Comparison of ENCODE assay signal across 24 cellular contexts in the genomic region with DNA sequence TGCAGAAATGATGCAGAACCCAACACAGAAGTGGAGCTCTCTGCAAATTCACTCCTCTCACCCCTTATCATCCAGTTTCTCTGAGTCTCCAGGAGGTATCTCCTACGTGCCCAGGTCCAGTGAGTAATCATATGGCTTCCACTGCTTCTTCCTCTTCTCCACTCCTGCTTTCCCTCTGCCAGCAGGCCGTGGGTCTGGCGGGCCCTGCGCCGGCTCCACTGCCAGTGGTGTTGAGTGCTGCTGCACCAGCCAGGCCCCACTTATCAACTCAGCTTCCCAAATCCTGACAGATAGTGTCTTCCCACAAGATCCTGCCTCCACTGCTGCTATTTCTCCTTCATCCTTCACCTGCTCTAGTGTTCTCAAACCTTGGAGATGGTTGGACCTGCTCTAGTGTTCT.
"Had no signal": no experiment of that assay in that cellular context is flagged by ENCODE, and none has a peak within 500 bp of the region (broad histone marks: within the 10 kb centered on the region; RNA-seq: fewer than 3 reads in every experiment).

No MANE protein-coding gene starts in this region.

- H3K36me3 ChIP-seq: colonic mucosa, esophagus squamous epithelium, gastrocnemius medialis, heart right ventricle, left lung, lower lobe of right lung had no signal

- H3K9me3 ChIP-seq: colonic mucosa, esophagus squamous epithelium, gastrocnemius medialis, heart right ventricle, left lung, lower lobe of right lung, mucosa of descending colon had no signal

- H3K4me1 ChIP-seq: colonic mucosa had no signal

- FAIRE-seq: endometrium, islet of Langerhans, keratinocyte had no signal

- ATAC-seq: effector memory CD8-positive, alpha-beta T cell; esophagus mucosa; gastrocnemius medialis; heart right ventricle; left cardiac atrium; left lung; left ventricle myocardium superior; lower lobe of right lung; mucosa of descending colon had no signal

- DNase-seq: colonic mucosa; cortex of kidney; effector CD8-positive, alpha-beta T cell; effector memory CD8-positive, alpha-beta T cell; endodermal cell; erythroblast; esophagus squamous epithelium; foreskin fibroblast; foreskin melanocyte; gastrocnemius medialis; glutamatergic neuron; head of caudate nucleus; heart right ventricle; hippocampal formation; left cardiac atrium; left lung; left ventricle myocardium superior; lower lobe of right lung; mucosa of descending colon had no signal

- H3K27me3 ChIP-seq: colonic mucosa, esophagus squamous epithelium, gastrocnemius medialis, left lung had no signal

- H3K4me3 ChIP-seq: colonic mucosa, esophagus squamous epithelium, gastrocnemius medialis, heart right ventricle, left lung, lower lobe of right lung, mucosa of descending colon had no signal

- H3K27ac ChIP-seq: colonic mucosa, epithelial cell of prostate, esophagus squamous epithelium, gastrocnemius medialis, heart right ventricle, left lung, lower lobe of right lung had no signal
